Comparison of ENCODE assay signal across 33 cellular contexts in the genomic region with DNA sequence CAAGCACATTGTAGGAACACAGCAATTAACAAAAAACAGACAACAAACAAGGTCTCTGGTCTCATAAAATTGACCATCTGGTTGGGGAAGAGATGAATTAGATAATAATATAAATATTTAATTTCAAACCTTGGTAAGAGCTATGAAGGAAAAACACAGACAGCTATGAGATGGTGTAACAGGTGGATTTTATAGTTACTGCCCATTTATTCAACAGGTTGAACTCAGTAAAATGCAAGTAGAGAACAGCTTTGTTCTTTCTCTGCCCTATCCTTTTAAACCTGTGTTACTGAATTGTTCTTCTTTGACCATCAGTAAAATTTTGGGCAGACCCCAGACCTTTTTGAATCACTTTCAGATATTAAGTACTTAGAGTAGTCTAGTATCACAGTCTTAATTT.
DNase-seq lines count a peak whose midpoint lies in the region; ATAC-seq and TF ChIP-seq lines count a peak whose summit lies in the region.
"Had no signal": no experiment of that assay in that cellular context is flagged by ENCODE, and none has a peak within 500 bp of the region (broad histone marks: within the 10 kb centered on the region; RNA-seq: fewer than 3 reads in every experiment).

No MANE protein-coding gene starts in this region.

- H3K4me3 ChIP-seq in HEK293 (ENCODE audit: low read depth, low read length) = no peak overlapping the region
- no peak overlapping the region for H3K4me3 ChIP-seq in LNCaP clone FGC (ENCODE audit: low read depth, low read length)
- H3K4me3 ChIP-seq: A549; BLaER1; BLaER1 treated with 17β-estradiol and CSF1 and Interleukin-3, amounts not matched to agents 10 nM and 100 nM had no signal

- H3K27ac ChIP-seq in HEK293 (ENCODE audit: extremely low read depth, low read depth, low read length) = no peak overlapping the region
- H3K27ac ChIP-seq: 22Rv1; A549; BLaER1; BLaER1 treated with 17β-estradiol and CSF1 and Interleukin-3, amounts not matched to agents 10 nM and 100 nM; C4-2B had no signal

- H3K9me3 ChIP-seq in HEK293 (ENCODE audit: control insufficient read depth, insufficient read depth, low read depth, low read length) = no peaks in the 10 kb centered on the region
- H3K9me3 ChIP-seq: A549; BE2C; BLaER1; BLaER1 treated with 17β-estradiol and CSF1 and Interleukin-3, amounts not matched to agents 10 nM and 100 nM; Caco-2 had no signal

- H3K9me3 Mint-ChIP-seq in endothelial cell (ENCODE audit: unreplicated experiment) = no peaks in the 10 kb centered on the region
- H3K9me3 Mint-ChIP-seq: CD4-positive, alpha-beta memory T cell; CD4-positive, alpha-beta T cell; CD4-positive, CD25-positive, alpha-beta regulatory T cell; CD8-positive, alpha-beta T cell had no signal

- no peaks in the 10 kb centered on the region for H3K4me1 ChIP-seq in HEK293 (ENCODE audit: control insufficient read depth, insufficient read depth, low read length)
- H3K4me1 ChIP-seq: A549, BE2C, BLaER1, Caco-2 had no signal

- POLR2A ChIA-PET in HEK293 (lab: Yijun Ruan, JAX) = interaction anchor here (0.6 kb wide), 1 partner anchor 343 kb away, joined by 3 read pairs; no protein-coding TSS in a partner anchor

- H3K27ac Mint-ChIP-seq in endothelial cell (ENCODE audit: unreplicated experiment) = peak overlapping the region; percentile 62
- H3K27ac Mint-ChIP-seq: B cell; CD4-positive, alpha-beta memory T cell; CD4-positive, alpha-beta T cell; CD4-positive, CD25-positive, alpha-beta regulatory T cell; CD8-positive, alpha-beta memory T cell; CD8-positive, alpha-beta T cell had no signal

- CTCF ChIA-PET in HEK293 (lab: Yijun Ruan, JAX) = no interaction called here

- H3K4me1 Mint-ChIP-seq in endothelial cell (ENCODE audit: unreplicated experiment) = peaks cover 18% of the 10 kb centered on the region
- H3K4me1 Mint-ChIP-seq: B cell; CD4-positive, alpha-beta memory T cell; CD4-positive, CD25-positive, alpha-beta regulatory T cell; CD8-positive, alpha-beta memory T cell had no signal

- no peaks in the 10 kb centered on the region for H3K36me3 ChIP-seq in HEK293 (ENCODE audit: control insufficient read depth in 2 of 2, insufficient read depth in 1 of 2, low read length in 2 of 2)
- H3K36me3 ChIP-seq: BE2C; BLaER1; BLaER1 treated with 17β-estradiol and CSF1 and Interleukin-3, amounts not matched to agents 10 nM and 100 nM had no signal

- H3K36me3 Mint-ChIP-seq in endothelial cell (ENCODE audit: low read depth, unreplicated experiment) = no peaks in the 10 kb centered on the region
- H3K36me3 Mint-ChIP-seq: CD14-positive monocyte; CD4-positive, alpha-beta memory T cell; CD4-positive, CD25-positive, alpha-beta regulatory T cell; CD8-positive, alpha-beta memory T cell; CD8-positive, alpha-beta T cell had no signal

- H3K4me3 Mint-ChIP-seq in endothelial cell (ENCODE audit: unreplicated experiment) = no peak overlapping the region
- H3K4me3 Mint-ChIP-seq: B cell; CD14-positive monocyte; CD4-positive, alpha-beta memory T cell; CD4-positive, alpha-beta T cell; CD8-positive, alpha-beta memory T cell; CD8-positive, alpha-beta T cell had no signal

- no peak for TF ChIP-seq CTCF in HEK293 (tag by site-specific recombination; IDR thresholded peaks at IDR 0.05)
- TF ChIP-seq CTCF in LNCaP clone FGC (IDR thresholded peaks at IDR 0.05; ENCODE audit: control insufficient read depth, extremely low read depth, insufficient read depth) = no peak
- TF ChIP-seq CTCF in endothelial cell (IDR thresholded peaks at IDR 0.05; ENCODE audit: unreplicated experiment) = no peak

- no peak for ATAC-seq in HG03354 (IDR thresholded peaks at IDR 0.05; ENCODE audit: poor library complexity, severe bottlenecking, unreplicated experiment)
- ATAC-seq: A549; CD8-positive, alpha-beta T cell had no signal

- no peaks in the 10 kb centered on the region for H3K27me3 Mint-ChIP-seq in endothelial cell (ENCODE audit: unreplicated experiment)

- DNase-seq in LNCaP clone FGC (ENCODE audit: low read depth) (peak; percentile 19), endothelial cell (ENCODE audit: low spot score) (no peak), NCI-H1436 treated with DMSO at 0.1 percent for 48 hours (lab: John Stamatoyannopoulos, UW) (no peak), NCI-H2107 (lab: John Stamatoyannopoulos, UW) (no peak)
- DNase-seq: 8988T; ACHN; AML-193; BE2C; C1 segment of cervical spinal cord; Caco-2; Calu3; CD4-positive, alpha-beta memory T cell; CD4-positive, alpha-beta T cell; CD4-positive, CD25-positive, alpha-beta regulatory T cell; CD8-positive, alpha-beta memory T cell; CD8-positive, alpha-beta T cell; COR-L47; DMS 273 treated with DMSO at 0.1 percent for 48 hours; DMS153; DMS53; DMS79; DMS79 treated with DMSO at 0.1 percent for 48 hours; DND-41; EL had no signal

TF ChIP-seq in HEK293, 187 proteins besides CTCF, POLR2A, EP300 and RAD21:
- TF ChIP-seq SCRT2 (tag by site-specific recombination; IDR thresholded peaks at IDR 0.05) (peak; percentile 95), SCRT1 (tag by site-specific recombination; IDR thresholded peaks at IDR 0.05; ENCODE audit: borderline replicate concordance) (peak; percentile 47; the same call in 1 of the 2 replicates), ZNF248 (tag by site-specific recombination; IDR thresholded peaks at IDR 0.05) (no peak)
